In genomic region chr12:13116259-13116658, GRCh38 we compare ENCODE assay signal across 37 cellular contexts. TPM values are rescaled to one million over a fixed set of nuclear protein-coding genes. Genes with fewer than 3 reads are reported as not detected.
DNase-seq lines count a peak whose midpoint lies in the region; ATAC-seq and TF ChIP-seq lines count a peak whose summit lies in the region.
"Had no signal": no experiment of that assay in that cellular context is flagged by ENCODE, and none has a peak within 500 bp of the region (broad histone marks: within the 10 kb centered on the region; RNA-seq: fewer than 3 reads in every experiment).

No MANE protein-coding gene starts in this region.

- no peaks in the 10 kb centered on the region for H3K36me3 Mint-ChIP-seq in mesothelial cell of epicardium
- H3K36me3 Mint-ChIP-seq: activated naive CD8-positive, alpha-beta T cell; CD14-positive monocyte; immature natural killer cell; natural killer cell had no signal

- H3K27me3 ChIP-seq in heart left ventricle = no peaks in the 10 kb centered on the region
- H3K27me3 ChIP-seq in right atrium auricular region = no peaks in the 10 kb centered on the region
- H3K27me3 ChIP-seq: cardiac muscle cell, esophagus squamous epithelium, hepatocyte, pancreas, SJSA1 had no signal

- TF ChIP-seq CTCF in heart left ventricle (IDR thresholded peaks at IDR 0.05) (no peak), right atrium auricular region (IDR thresholded peaks at IDR 0.05) (no peak), mesothelial cell of epicardium (IDR thresholded peaks at IDR 0.05; ENCODE audit: unreplicated experiment) (no peak), foreskin fibroblast (IDR thresholded peaks at IDR 0.05; ENCODE audit: low read depth, low read length) (no peak)

- no peak overlapping the region for H3K4me3 Mint-ChIP-seq in mesothelial cell of epicardium
- H3K4me3 Mint-ChIP-seq: activated B cell treated with CpG ODN at 0.5 μM for 24 hours; activated naive CD8-positive, alpha-beta T cell; CD14-positive monocyte; effector memory CD8-positive, alpha-beta T cell; immature natural killer cell; natural killer cell had no signal

- intact Hi-C loops in heart left ventricle (cut with DNase I) (loop anchor here in 2 of 10 donors (5.0 kb wide), 1 partner anchor 81 kb away; the partner anchor contains the start of gene EMP1 (in 2 of the 2)), Right ventricle myocardium superior (cut with DNase I) (no loop called here)

- no peaks in the 10 kb centered on the region for H3K36me3 ChIP-seq in heart left ventricle
- H3K36me3 ChIP-seq in right atrium auricular region = no peaks in the 10 kb centered on the region
- H3K36me3 ChIP-seq: cardiac muscle cell, esophagus squamous epithelium, pancreas, SJSA1 had no signal

- no peaks in the 10 kb centered on the region for H3K27me3 Mint-ChIP-seq in mesothelial cell of epicardium (ENCODE audit: low read depth)

- WGBS in heart left ventricle, 4 donors = 65 to 80% (median 69%) methylated on average over 7 of the region's 7 CpGs

- H3K4me1 Mint-ChIP-seq in mesothelial cell of epicardium = peaks cover 29% of the 10 kb centered on the region
- H3K4me1 Mint-ChIP-seq: activated B cell treated with CpG ODN at 0.5 μM for 24 hours, CD14-positive monocyte, immature natural killer cell, natural killer cell had no signal

- H3K9me3 Mint-ChIP-seq in mesothelial cell of epicardium = peaks cover 7% of the 10 kb centered on the region
- H3K9me3 Mint-ChIP-seq: activated B cell treated with CpG ODN at 0.5 μM for 24 hours; CD14-positive monocyte; effector memory CD8-positive, alpha-beta T cell; immature natural killer cell; natural killer cell had no signal

- TF ChIP-seq POLR2A in heart left ventricle (IDR thresholded peaks at IDR 0.05) = no peak

- no peak overlapping the region for H3K4me3 ChIP-seq in heart left ventricle
- no peak overlapping the region for H3K4me3 ChIP-seq in right atrium auricular region
- H3K4me3 ChIP-seq in foreskin fibroblast (ENCODE audit: low read depth in 1 of 2, low read length in 2 of 2) = no peak overlapping the region
- H3K4me3 ChIP-seq: cardiac muscle cell, coronary artery, esophagus squamous epithelium, GM23248, hepatocyte, mucosa of descending colon, pancreas, SJSA1, smooth muscle cell had no signal

- ATAC-seq in heart left ventricle = peak; percentile 26 to 56 (median 50)
- no peak for ATAC-seq in Right ventricle myocardium superior (ENCODE audit: poor library complexity)
- ATAC-seq: effector memory CD8-positive, alpha-beta T cell; mucosa of descending colon; natural killer cell; pancreas had no signal

- H3K27ac ChIP-seq in heart left ventricle (peak overlapping the region in 5 of 12 donors; percentile 17 to 43 (median 27)), right atrium auricular region (peak overlapping the region; percentile 8 to 42)
- H3K27ac ChIP-seq: cardiac muscle cell, GM23248, hepatocyte, pancreas, SJSA1 had no signal

- H3K27ac Mint-ChIP-seq in mesothelial cell of epicardium = peak overlapping the region; percentile 7
- H3K27ac Mint-ChIP-seq: activated B cell treated with CpG ODN at 0.5 μM for 24 hours; activated naive CD8-positive, alpha-beta T cell; effector memory CD8-positive, alpha-beta T cell; immature natural killer cell; natural killer cell had no signal

- DNase-seq in heart left ventricle = no peak
- DNase-seq in Right ventricle myocardium superior = no peak
- no peak for DNase-seq in right atrium auricular region (ENCODE audit: low spot score)
- DNase-seq in mesothelial cell of epicardium (ENCODE audit: low spot score in 2 of 2, unreplicated experiment in 2 of 2) = no peak
- DNase-seq in NOMO-1 (lab: John Stamatoyannopoulos, UW; ENCODE audit: unreplicated experiment in 2 of 2) = no peak
- no peak for DNase-seq in occipital lobe (lab: John Stamatoyannopoulos, UW)
- DNase-seq in activated CD4-positive, alpha-beta T cell treated with anti-CD3 and anti-CD28 coated beads for 48 hours = no peak
- DNase-seq in foreskin fibroblast = no peak
- DNase-seq: activated B cell treated with CpG ODN at 0.5 μM for 24 hours; activated CD4-positive, alpha-beta T cell treated with anti-CD3 and anti-CD28 coated beads, Interleukin-2, amount 50 U/mL, for 1 hour; activated effector memory CD4-positive, alpha-beta T cell treated with Interleukin-2 at 50 U/mL for 16 hours; activated T-cell treated with anti-CD3 and anti-CD28 coated beads, Interleukin-2, amount 50 U/mL, for 1 hour; anterior cingulate cortex; Caco-2; effector memory CD8-positive, alpha-beta T cell; esophagus squamous epithelium; foreskin melanocyte; GDM1; immature natural killer cell; IMR-90; mucosa of descending colon; natural killer cell; NCI-H1048; NCI-H446 treated with DMSO at 0.1 percent for 48 hours; NCI-H82; pancreas; stimulated activated naive CD4-positive, alpha-beta T cell treated with Interleukin-2 at 50 U/mL for 16 hours had no signal

- H3K9me3 ChIP-seq in heart left ventricle (peaks cover 0 to 7% (median 0%) of the 10 kb centered on the region in 12 donors), right atrium auricular region (peaks cover 0 to 7% of the 10 kb centered on the region in 2 donors)
- H3K9me3 ChIP-seq: esophagus squamous epithelium, mucosa of descending colon, pancreas had no signal

- H3K4me1 ChIP-seq in heart left ventricle (peaks cover 0 to 37% (median 21%) of the 10 kb centered on the region in 12 donors), right atrium auricular region (peaks cover 0 to 39% of the 10 kb centered on the region in 2 donors)
- H3K4me1 ChIP-seq: Caco-2, pancreas had no signal

RNA-seq across cellular contexts. Expression of gene GSG1, which starts 12.8 kb away (rescaled TPM):
- total RNA-seq in heart left ventricle = not detected
- polyA plus RNA-seq in heart left ventricle = not detected
- not detected for total RNA-seq in Right ventricle myocardium superior
- total RNA-seq in right atrium auricular region = not detected
- total RNA-seq in mesothelial cell of epicardium = not detected in 3 replicates
- not detected for total RNA-seq in occipital lobe
- total RNA-seq: activated B cell treated with CpG ODN at 0.5 μM for 24 hours, Caco-2, cardiac muscle cell, esophagus squamous epithelium, hepatocyte, lower leg skin, mucosa of descending colon, natural killer cell, smooth muscle cell, temporal lobe had no signal
- polyA plus RNA-seq: CD14-positive monocyte, smooth muscle cell had no signal
